24 cellular contexts compared by ENCODE assay signal in genomic region chr12:79333144-79333543, GRCh38.
"Had no signal": no experiment of that assay in that cellular context is flagged by ENCODE, and none has a peak within 500 bp of the region (broad histone marks: within the 10 kb centered on the region; RNA-seq: fewer than 3 reads in every experiment).

No MANE protein-coding gene starts in this region.

- H3K9me3 ChIP-seq: colonic mucosa, esophagus squamous epithelium, gastrocnemius medialis, heart right ventricle, left lung, lower lobe of right lung had no signal

- H3K27ac Mint-ChIP-seq: dendritic cell treated with granulocyte-macrophage colony-stimulating factor and Interleukin-4, amounts not matched to agents 40 ng/mL and 50 ng/mL, for 4 days; effector memory CD8-positive, alpha-beta T cell; endodermal cell; naive thymus-derived CD4-positive, alpha-beta T cell had no signal

- H3K4me1 Mint-ChIP-seq: endodermal cell; naive thymus-derived CD4-positive, alpha-beta T cell had no signal

- H3K27ac ChIP-seq: colonic mucosa, epithelial cell of prostate, esophagus squamous epithelium, gastrocnemius medialis, heart right ventricle, left lung, lower lobe of right lung had no signal

- DNase-seq: colonic mucosa; cortex of kidney; effector CD8-positive, alpha-beta T cell; effector memory CD8-positive, alpha-beta T cell; endodermal cell; erythroblast; esophagus squamous epithelium; foreskin fibroblast; foreskin melanocyte; gastrocnemius medialis; glutamatergic neuron; head of caudate nucleus; heart right ventricle; hippocampal formation; left cardiac atrium; left lung; left ventricle myocardium superior; lower lobe of right lung; mesenchymal stem cell; midbrain; naive thymus-derived CD4-positive, alpha-beta T cell had no signal

- ATAC-seq: effector memory CD8-positive, alpha-beta T cell; esophagus mucosa; gastrocnemius medialis; heart right ventricle; left cardiac atrium; left lung; left ventricle myocardium superior; lower lobe of right lung; naive thymus-derived CD4-positive, alpha-beta T cell had no signal

- H3K27me3 Mint-ChIP-seq: dendritic cell treated with granulocyte-macrophage colony-stimulating factor and Interleukin-4, amounts not matched to agents 40 ng/mL and 50 ng/mL, for 4 days; effector memory CD8-positive, alpha-beta T cell; naive thymus-derived CD4-positive, alpha-beta T cell had no signal

- H3K27me3 ChIP-seq: colonic mucosa, esophagus squamous epithelium, gastrocnemius medialis, left lung had no signal

- H3K9me3 Mint-ChIP-seq: dendritic cell treated with granulocyte-macrophage colony-stimulating factor and Interleukin-4, amounts not matched to agents 40 ng/mL and 50 ng/mL, for 4 days; endodermal cell had no signal

- H3K36me3 ChIP-seq: colonic mucosa, esophagus squamous epithelium, gastrocnemius medialis, heart right ventricle, left lung, lower lobe of right lung had no signal

- H3K4me3 Mint-ChIP-seq: dendritic cell treated with granulocyte-macrophage colony-stimulating factor and Interleukin-4, amounts not matched to agents 40 ng/mL and 50 ng/mL, for 4 days; effector memory CD8-positive, alpha-beta T cell; endodermal cell; naive thymus-derived CD4-positive, alpha-beta T cell had no signal

- H3K4me1 ChIP-seq: colonic mucosa, esophagus squamous epithelium, gastrocnemius medialis, heart right ventricle, left lung, lower lobe of right lung had no signal

- H3K4me3 ChIP-seq: colonic mucosa, esophagus squamous epithelium, gastrocnemius medialis, heart right ventricle, left lung, lower lobe of right lung had no signal

- H3K36me3 Mint-ChIP-seq: naive thymus-derived CD4-positive, alpha-beta T cell had no signal
